Comparison of ENCODE assay signal across 22 cellular contexts in the genomic region with DNA sequence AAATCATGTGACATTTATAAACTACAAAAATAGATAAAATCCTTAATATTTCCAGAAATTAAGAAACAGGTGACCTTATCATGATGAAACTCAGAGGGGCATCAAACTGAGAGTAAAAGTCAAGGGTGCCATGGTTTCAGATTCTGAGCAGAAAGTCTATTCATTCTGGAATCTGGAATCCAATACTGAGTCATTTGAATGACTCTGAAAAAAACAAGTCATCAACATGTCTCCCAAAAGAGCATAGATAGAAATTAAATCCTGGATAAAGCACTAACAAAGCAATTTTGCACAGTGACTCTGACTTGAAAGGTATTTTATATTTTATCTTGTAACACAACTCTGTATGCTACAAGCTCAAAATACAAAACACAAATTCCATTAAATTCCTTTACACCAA. TPM values are rescaled to one million over a fixed set of nuclear protein-coding genes. Genes with fewer than 3 reads are reported as not detected.
"Had no signal": no experiment of that assay in that cellular context is flagged by ENCODE, and none has a peak within 500 bp of the region (broad histone marks: within the 10 kb centered on the region; RNA-seq: fewer than 3 reads in every experiment).

No MANE protein-coding gene starts in this region.

- H3K4me1 ChIP-seq: colonic mucosa, left ventricle myocardium inferior, pancreas, psoas muscle, thyroid gland, upper lobe of right lung had no signal

- H3K4me3 ChIP-seq: colonic mucosa, hepatocyte, left ventricle myocardium inferior, pancreas, psoas muscle, skin epidermis, thyroid gland, upper lobe of right lung had no signal

- ATAC-seq: pancreas, psoas muscle, right cardiac atrium, upper lobe of right lung, WTC11 had no signal

- H2AFZ ChIP-seq: hepatocyte had no signal

- H3K79me2 ChIP-seq: hepatocyte had no signal

- H3K27me3 ChIP-seq: colonic mucosa, hepatocyte, neutrophil, pancreas, thyroid gland, upper lobe of right lung had no signal

- DNase-seq: activated gamma-delta T cell treated with Interleukin-2 at 50 U/mL for 16 hours; activated T-cell treated with anti-CD3 and anti-CD28 coated beads, Interleukin-2, amount 50 U/mL, for 1 hour; aorta; colonic mucosa; glutamatergic neuron; immature natural killer cell; left ventricle myocardium inferior; mesenchymal stem cell; pancreas; psoas muscle; right cardiac atrium; stimulated activated CD4-positive, alpha-beta T cell treated with anti-CD3 and anti-CD28 coated beads, Interleukin-1b, Interleukin-23, amount 100 ng/mL, for 48 hours; substantia nigra; T-helper 1 cell; thyroid gland; upper lobe of right lung had no signal

- H3K27ac ChIP-seq: colonic mucosa, epithelial cell of prostate, hepatocyte, left ventricle myocardium inferior, neutrophil, pancreas, psoas muscle, skin epidermis, thyroid gland, upper lobe of right lung had no signal

- H3K4me2 ChIP-seq: hepatocyte had no signal

- FAIRE-seq: pancreas, TTC549 had no signal

- H3K36me3 ChIP-seq: colonic mucosa, left ventricle myocardium inferior, neutrophil, pancreas, thyroid gland, upper lobe of right lung had no signal

- H3K9me3 ChIP-seq: colonic mucosa, left ventricle myocardium inferior, neutrophil, pancreas, psoas muscle, thyroid gland, upper lobe of right lung had no signal

RNA-seq across cellular contexts. Expression of gene STAC, which starts 23.4 kb away (rescaled TPM):
- polyA plus RNA-seq: immature natural killer cell had no signal
